Comparison of ENCODE assay signal across 11 cellular contexts in genomic region chr20:43736588-43737091, GRCh38. TPM values are rescaled to one million over a fixed set of nuclear protein-coding genes. Genes with fewer than 3 reads are reported as not detected.
DNase-seq lines count a peak whose midpoint lies in the region; ATAC-seq, FAIRE-seq and TF ChIP-seq lines count a peak whose summit lies in the region.
"Had no signal": no experiment of that assay in that cellular context is flagged by ENCODE, and none has a peak within 500 bp of the region (broad histone marks: within the 10 kb centered on the region; RNA-seq: fewer than 3 reads in every experiment).

No MANE protein-coding gene starts in this region.

- DNase-seq in A673 (ENCODE audit: low spot score) = peak; percentile 21
- DNase-seq in Peyer's patch = no peak
- no peak for DNase-seq in pancreas
- DNase-seq in KG1 (lab: John Stamatoyannopoulos, UW) = no peak
- DNase-seq in CD14-positive monocyte (ENCODE audit: low spot score) = no peak
- DNase-seq: DMS153 had no signal

- no peak for TF ChIP-seq CTCF in A673 (conservative IDR thresholded peaks at IDR 0.05; ENCODE audit: low read depth, low read length)
- no peak for TF ChIP-seq CTCF in Peyer's patch (IDR thresholded peaks at IDR 0.05)
- TF ChIP-seq CTCF in pancreas (IDR thresholded peaks at IDR 0.05) = no peak
- TF ChIP-seq CTCF in CD14-positive monocyte (IDR thresholded peaks at IDR 0.05) = no peak

- CTCF ChIA-PET in A673 (lab: Charles Lee) = no interaction called here

- no TSS peak for BruUV-seq in A673 (replicated peaks; lab: Mats Ljungman, UMichigan)

- H3K27ac ChIP-seq in A673 (ENCODE audit: low read depth, low read length, poor library complexity, severe bottlenecking) (no peak overlapping the region), Peyer's patch (no peak overlapping the region), pancreas (no peak overlapping the region)
- H3K27ac ChIP-seq: SJSA1 had no signal

- intact Hi-C loops in A673 (cut with micrococcal nuclease; ENCODE audit: unreplicated experiment) = loop anchor here (10.0 kb wide), 1 partner anchor 62 kb away; no protein-coding TSS in a partner anchor
- intact Hi-C loops in pancreas (cut with DNase I) = no loop called here
- intact Hi-C loops in CD14-positive monocyte (cut with micrococcal nuclease) = no loop called here

- H3K4me1 ChIP-seq in A673 (ENCODE audit: insufficient read depth, low read length, poor library complexity, severe bottlenecking) (no peaks in the 10 kb centered on the region), Peyer's patch (no peaks in the 10 kb centered on the region), pancreas (no peaks in the 10 kb centered on the region)
- H3K4me1 ChIP-seq: SJSA1 had no signal

- H3K27me3 Mint-ChIP-seq in activated T-helper 17 cell treated with anti-CD3 and anti-CD28 coated beads, Interleukin-2, amount 50 U/mL, for 72 hours = no peaks in the 10 kb centered on the region
- H3K27me3 Mint-ChIP-seq in CD14-positive monocyte (ENCODE audit: low read depth in 3 of 3) = peaks cover 13 to 17% (median 17%) of the 10 kb centered on the region in 3 donors

- H3K9me3 ChIP-seq in A673 (ENCODE audit: low read depth, low read length, poor library complexity, severe bottlenecking) (no peaks in the 10 kb centered on the region), Peyer's patch (no peaks in the 10 kb centered on the region), pancreas (no peaks in the 10 kb centered on the region)
- H3K9me3 ChIP-seq: SJSA1 had no signal

- no peaks in the 10 kb centered on the region for H3K4me1 Mint-ChIP-seq in activated T-helper 17 cell treated with anti-CD3 and anti-CD28 coated beads, Interleukin-2, amount 50 U/mL, for 72 hours
- peaks cover 7% of the 10 kb centered on the region for H3K4me1 Mint-ChIP-seq in CD14-positive monocyte

- no peaks in the 10 kb centered on the region for H3K36me3 Mint-ChIP-seq in activated T-helper 17 cell treated with anti-CD3 and anti-CD28 coated beads, Interleukin-2, amount 50 U/mL, for 72 hours (ENCODE audit: low read depth)
- H3K36me3 Mint-ChIP-seq in CD14-positive monocyte = no peaks in the 10 kb centered on the region

- WGBS in pancreas, 2 donors = 69 to 74% methylated on average over 1 of the region's 1 CpG

- H3K27me3 ChIP-seq in A673 (replicated peaks; ENCODE audit: insufficient read depth, low read depth, low read length, poor library complexity) (no peaks in the 10 kb centered on the region), Peyer's patch (no peaks in the 10 kb centered on the region), pancreas (no peaks in the 10 kb centered on the region)
- H3K27me3 ChIP-seq: SJSA1 had no signal

- H3K4me3 ChIP-seq in A673 (ENCODE audit: low read depth, low read length, poor library complexity, severe bottlenecking) (no peak overlapping the region), Peyer's patch (no peak overlapping the region), pancreas (no peak overlapping the region)
- H3K4me3 ChIP-seq: SJSA1 had no signal

- no peak overlapping the region for H3K27ac Mint-ChIP-seq in activated T-helper 17 cell treated with anti-CD3 and anti-CD28 coated beads, Interleukin-2, amount 50 U/mL, for 72 hours
- H3K27ac Mint-ChIP-seq in CD14-positive monocyte = no peak overlapping the region

- POLR2A ChIA-PET in A673 (lab: Charles Lee; ENCODE audit: low non-redundant PET) = no interaction called here

- FAIRE-seq in pancreas (lab: Jason Lieb, UNC) = no peak
- FAIRE-seq: islet of Langerhans had no signal

- H3K4me3 Mint-ChIP-seq in activated T-helper 17 cell treated with anti-CD3 and anti-CD28 coated beads, Interleukin-2, amount 50 U/mL, for 72 hours = no peak overlapping the region
- no peak overlapping the region for H3K4me3 Mint-ChIP-seq in CD14-positive monocyte

- H3K36me3 ChIP-seq in A673 (ENCODE audit: insufficient read depth, low read length, poor library complexity, severe bottlenecking) (no peaks in the 10 kb centered on the region), Peyer's patch (no peaks in the 10 kb centered on the region), pancreas (no peaks in the 10 kb centered on the region)
- H3K36me3 ChIP-seq: SJSA1 had no signal

- no peaks in the 10 kb centered on the region for H3K9me3 Mint-ChIP-seq in activated T-helper 17 cell treated with anti-CD3 and anti-CD28 coated beads, Interleukin-2, amount 50 U/mL, for 72 hours
- H3K9me3 Mint-ChIP-seq in CD14-positive monocyte = no peaks in the 10 kb centered on the region

- no peak for TF ChIP-seq POLR2A in Peyer's patch (IDR thresholded peaks at IDR 0.05)

- ATAC-seq in GM19035 (IDR thresholded peaks at IDR 0.05; ENCODE audit: unreplicated experiment) = peak; percentile 80
- peak; percentile 72 for ATAC-seq in HG03439 (IDR thresholded peaks at IDR 0.05; ENCODE audit: unreplicated experiment)
- ATAC-seq in activated T-helper 17 cell treated with anti-CD3 and anti-CD28 coated beads, Interleukin-2, amount 50 U/mL, for 72 hours (replicated peaks) = peak; percentile 83
- no peak for ATAC-seq in pancreas

RNA-seq across cellular contexts. Expression of gene GTSF1L, which starts 9.8 kb away (rescaled TPM):
- total RNA-seq in A673 (2021) (not detected in 2 replicates), Peyer's patch (not detected), pancreas (not detected)
- total RNA-seq in activated T-helper 17 cell treated with anti-CD3 and anti-CD28 coated beads, Interleukin-2, amount 50 U/mL, for 72 hours = not detected
- polyA plus RNA-seq in pancreas (not detected), CD14-positive monocyte (not detected)
- total RNA-seq: SJSA1 had no signal

Comparison
In these comparisons a context has a peak if more than half of its experiments do, and no peak if none do; other contexts are left out.
1. ATAC-seq: peak in GM19035 (single experiment), HG03439 (single experiment) and activated T-helper 17 cell treated with anti-CD3 and anti-CD28 coated beads, Interleukin-2, amount 50 U/mL, for 72 hours (single experiment); none in pancreas (0 of 4).